8 cellular contexts compared by ENCODE assay signal in the genomic region with DNA sequence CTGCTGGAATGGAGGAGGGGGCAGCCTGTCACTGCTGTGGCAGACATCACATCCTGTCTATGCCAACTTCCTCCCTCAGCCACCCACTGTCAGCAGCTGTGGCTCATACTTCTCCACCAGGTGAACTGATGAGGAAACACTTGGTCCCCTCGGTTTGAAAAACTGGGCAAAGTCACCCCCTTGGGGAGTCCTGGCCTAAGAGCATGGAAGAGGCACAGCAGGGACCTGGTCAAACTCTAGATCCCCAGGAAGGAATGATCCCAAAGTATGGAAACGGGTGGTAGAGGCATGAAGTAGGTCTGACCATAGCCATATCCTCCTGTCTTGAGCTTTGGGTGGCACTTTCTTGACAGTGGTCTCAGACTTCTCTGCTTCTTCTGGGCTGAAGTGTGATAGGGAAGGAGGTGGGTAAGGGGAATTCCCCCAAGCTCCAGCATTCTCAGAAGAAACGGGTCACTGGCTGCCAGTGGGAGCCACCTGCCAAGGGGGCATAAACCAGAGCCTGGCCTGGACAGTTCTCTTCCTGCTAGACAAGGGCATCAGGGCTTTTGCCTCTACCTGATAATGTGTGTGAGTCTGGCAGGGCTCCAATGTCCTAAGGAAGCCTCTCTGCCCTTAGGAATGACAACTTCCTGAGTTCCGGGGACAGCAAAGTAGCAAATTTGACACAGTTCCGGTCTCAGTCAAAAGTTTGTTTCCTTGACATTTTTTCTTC. TPM values are rescaled to one million over a fixed set of nuclear protein-coding genes. Genes with fewer than 3 reads are reported as not detected.
DNase-seq lines count a peak whose midpoint lies in the region; ATAC-seq and TF ChIP-seq lines count a peak whose summit lies in the region.

No MANE protein-coding gene starts in this region.

- WGBS in H9 (ENCODE audit: extremely low coverage, insufficient read length, low lambda C conversion rate): no CpG with 5 or more reads among the region's 5 CpGs
- 54 to 59% methylated on average over 5 of the region's 5 CpGs for WGBS in esophagus, 2 donors

- H4K8ac ChIP-seq in H9 (replicated peaks; ENCODE audit: insufficient read length, low read depth, low read length): peak overlapping the region; percentile 50

- H3K27me3 Mint-ChIP-seq in H9 (ENCODE audit: low read depth): no peaks in the 10 kb centered on the region

- H3K4me2 ChIP-seq in H9 (ENCODE audit: insufficient read depth, insufficient read length, low read length): no peak overlapping the region

- H3K18ac ChIP-seq in H9 (ENCODE audit: insufficient read length, low read depth, low read length): no peak overlapping the region

- no peaks in the 10 kb centered on the region for H4K20me1 ChIP-seq in H9 (ENCODE audit: control insufficient read depth, insufficient read depth, insufficient read length)

- no peak overlapping the region for H3K9ac ChIP-seq in H9 (ENCODE audit: extremely low read depth, insufficient read length, low read length)

- peaks cover 0 to 1% (median 0%) of the 10 kb centered on the region in 3 experiments; a peak in 1 of 7 replicates for H3K36me3 Mint-ChIP-seq in H9 (ENCODE audit: insufficient read depth in 1 of 3, low read depth in 3 of 3)

- H2BK20ac ChIP-seq in H9 (ENCODE audit: low read depth, low read length, poor library complexity, severe bottlenecking): no peak overlapping the region

- H3K4me1 ChIP-seq in H9 (ENCODE audit: insufficient read depth, low read length) (peaks cover 3% of the 10 kb centered on the region; the same call in 1 of the 2 replicates), esophagus (ENCODE audit: control insufficient read depth in 2 of 2, insufficient read depth in 2 of 2, low read length in 1 of 2) (peaks cover 2 to 13% of the 10 kb centered on the region in 2 donors)

- H3K9me3 Mint-ChIP-seq in H9: no peaks in the 10 kb centered on the region

- no peak overlapping the region for H3K14ac ChIP-seq in H9 (ENCODE audit: insufficient read depth, low read length)

- H4K5ac ChIP-seq in H9 (ENCODE audit: insufficient read length, low read depth, low read length): no peak overlapping the region

- DNase-seq in H9 (no peak), NCI-H226 (no peak), cerebellar nuclear complex (lab: John Stamatoyannopoulos, UW) (no peak), NCI-H1417 treated with DMSO at 0.1 percent for 48 hours (lab: John Stamatoyannopoulos, UW) (no peak)
- peak; percentile 57 to 59 for DNase-seq in activated CD4-positive, alpha-beta T cell treated with anti-CD3 and anti-CD28 coated beads, Interleukin-2, amount 50 U/mL, for 4 hours
- DNase-seq in stimulated activated CD4-positive, alpha-beta T cell treated with anti-CD3 and anti-CD28 coated beads, TNF-alpha, amount 100 ng/mL, for 1 hour (ENCODE audit: low read depth in 3 of 3, low spot score in 1 of 3): peak; percentile 29 to 49 (median 47)

- H2BK15ac ChIP-seq in H9 (ENCODE audit: low read depth, low read length): no peak overlapping the region

- no peak overlapping the region for H3K4me3 Mint-ChIP-seq in H9

- H2AK5ac ChIP-seq in H9 (ENCODE audit: insufficient read length, low read length): no peak overlapping the region

- no peak for ATAC-seq in HG03469 (IDR thresholded peaks at IDR 0.05; ENCODE audit: unreplicated experiment)

- H3K23me2 ChIP-seq in H9 (ENCODE audit: insufficient read length, low read depth, low read length, poor library complexity, severe bottlenecking): no peaks in the 10 kb centered on the region

- no peak overlapping the region for H2AFZ ChIP-seq in H9 (ENCODE audit: low read length)

- H3T11ph ChIP-seq in H9 (ENCODE audit: low read length): no peak overlapping the region

- no peaks in the 10 kb centered on the region; the same call in 1 of the 2 replicates for H3K79me2 ChIP-seq in H9 (ENCODE audit: insufficient read depth, low read length)

- peaks cover 34 to 41% of the 10 kb centered on the region in 2 experiments for H3K4me1 Mint-ChIP-seq in H9

- H3K4ac ChIP-seq in H9 (ENCODE audit: low read depth, low read length): no peak overlapping the region

- no peak overlapping the region for H2BK5ac ChIP-seq in H9 (ENCODE audit: insufficient read length, low read length)

- no peak overlapping the region for H3K23ac ChIP-seq in H9 (ENCODE audit: insufficient read length, low read depth, low read length)

- H3K9me3 ChIP-seq in H9 (ENCODE audit: control insufficient read depth, low read depth, low read length) (no peaks in the 10 kb centered on the region), esophagus (ENCODE audit: control insufficient read depth in 2 of 2, insufficient read depth in 1 of 2, low read depth in 1 of 2, low read length in 1 of 2) (no peaks in the 10 kb centered on the region)

- H3K27me3 ChIP-seq in H9 (ENCODE audit: insufficient read depth, low read length) (no peaks in the 10 kb centered on the region), esophagus (ENCODE audit: control insufficient read depth in 1 of 2, insufficient read depth in 2 of 2, low read length in 2 of 2) (no peaks in the 10 kb centered on the region)

- H3K4me3 ChIP-seq in esophagus (ENCODE audit: low read depth in 1 of 2, low read length in 2 of 2): no peak overlapping the region

- H3K56ac ChIP-seq in H9 (ENCODE audit: insufficient read length, low read depth, low read length): no peak overlapping the region

- H3K36me3 ChIP-seq in esophagus (ENCODE audit: control insufficient read depth in 2 of 2, insufficient read depth in 2 of 2, low read length in 1 of 2): no peaks in the 10 kb centered on the region

- H2BK120ac ChIP-seq in H9 (ENCODE audit: low read depth, low read length, poor library complexity, severe bottlenecking): no peak overlapping the region

- no peak overlapping the region for H4K91ac ChIP-seq in H9 (ENCODE audit: insufficient read length, low read depth, low read length)

- no peak overlapping the region for H2BK12ac ChIP-seq in H9 (ENCODE audit: insufficient read length, low read depth, low read length)

- H3K79me1 ChIP-seq in H9 (ENCODE audit: insufficient read depth, low read depth, low read length, poor library complexity, severe bottlenecking): no peaks in the 10 kb centered on the region

- TF ChIP-seq CTCF in H9 (conservative IDR thresholded peaks at IDR 0.05): no peak

- peak overlapping the region in 1 of 3 experiments; percentile 19; a peak in 1 of 7 replicates for H3K27ac Mint-ChIP-seq in H9

- H3K27ac ChIP-seq in H9 (ENCODE audit: insufficient read length, low read depth, low read length): no peak overlapping the region
- peak overlapping the region; percentile 50 to 82 for H3K27ac ChIP-seq in esophagus (ENCODE audit: low read depth in 2 of 2, low read length in 1 of 2)

RNA-seq across cellular contexts. Expression of gene FMNL3, which starts 36.0 kb away (rescaled TPM):
- 20.5 and 22.8 TPM in 2 replicates for total RNA-seq in H9 (2021)
- 1 to 10 TPM; 1.4 to 1.7 TPM for polyA plus RNA-seq in esophagus

RNA-seq across cellular contexts. Expression of gene PRPF40B, which starts 47.8 kb away (rescaled TPM):
- 17.4 and 19.0 TPM in 2 replicates for total RNA-seq in H9 (2021)
- 10 to 100 TPM; 10.6 to 19.9 TPM for polyA plus RNA-seq in esophagus

Comparison
In these comparisons a context has a peak if more than half of its experiments do, and no peak if none do; other contexts are left out.
1. DNase-seq: peak in activated CD4-positive, alpha-beta T cell treated with anti-CD3 and anti-CD28 coated beads, Interleukin-2, amount 50 U/mL, for 4 hours (2 of 2) and stimulated activated CD4-positive, alpha-beta T cell treated with anti-CD3 and anti-CD28 coated beads, TNF-alpha, amount 100 ng/mL, for 1 hour (3 of 3); none in H9 (single experiment), NCI-H226 (single experiment), cerebellar nuclear complex (0 of 2) and NCI-H1417 treated with DMSO at 0.1 percent for 48 hours (single experiment).